Comparison of ENCODE assay signal across 19 cellular contexts in genomic region chr1:163914785-163915413, GRCh38.
DNase-seq lines count a peak whose midpoint lies in the region; ATAC-seq, FAIRE-seq and TF ChIP-seq lines count a peak whose summit lies in the region.
"Had no signal": no experiment of that assay in that cellular context is flagged by ENCODE, and none has a peak within 500 bp of the region (broad histone marks: within the 10 kb centered on the region; RNA-seq: fewer than 3 reads in every experiment).

No MANE protein-coding gene starts in this region.

- H3K36me3 Mint-ChIP-seq in HFFc6 (ENCODE audit: low read depth) = no peaks in the 10 kb centered on the region
- H3K36me3 Mint-ChIP-seq: naive B cell had no signal

- H3K9me3 Mint-ChIP-seq in HFFc6 = no peaks in the 10 kb centered on the region
- H3K9me3 Mint-ChIP-seq: naive B cell had no signal

- H3K4me3 ChIP-seq in HAP-1 = no peak overlapping the region
- H3K4me3 ChIP-seq: cardiac muscle cell had no signal

- DNase-seq in HFFc6 (no peak), NCI-H1694 (lab: John Stamatoyannopoulos, UW) (no peak), HAP-1 (ENCODE audit: low spot score in 2 of 2) (no peak)
- DNase-seq: 8988T; activated naive CD4-positive, alpha-beta T cell treated with anti-CD3 and anti-CD28 coated beads, Interleukin-2, amount 50 U/mL, for 16 hours; Caco-2; glutamatergic neuron; left colon; naive B cell; NCI-H1092 treated with DMSO at 0.1 percent for 48 hours; NCI-H510A treated with DMSO at 0.1 percent for 48 hours; stimulated activated CD4-positive, alpha-beta T cell treated with anti-CD3 and anti-CD28 coated beads, Interleukin-1b, Interleukin-23, amount 100 ng/mL, for 48 hours; T1000 had no signal

- H3K27ac Mint-ChIP-seq in HFFc6 = no peak overlapping the region

- no peaks in the 10 kb centered on the region for H3K9me3 ChIP-seq in HAP-1
- H3K9me3 ChIP-seq: Caco-2 had no signal

- no peaks in the 10 kb centered on the region for H3K4me1 ChIP-seq in HAP-1
- H3K4me1 ChIP-seq: Caco-2 had no signal

- H3K36me3 ChIP-seq in HAP-1 (replicated peaks) = no peaks in the 10 kb centered on the region
- H3K36me3 ChIP-seq: cardiac muscle cell had no signal

- no peaks in the 10 kb centered on the region for H3K27me3 Mint-ChIP-seq in HFFc6 (ENCODE audit: insufficient read depth)
- H3K27me3 Mint-ChIP-seq: naive B cell had no signal

- in situ Hi-C loops in HAP-1 (cut with MboI; ENCODE audit: low sequenced_read_pairs) = no loop called here

- H3K27me3 ChIP-seq in HAP-1 (ENCODE audit: low read depth) = no peaks in the 10 kb centered on the region
- H3K27me3 ChIP-seq: cardiac muscle cell had no signal

- peaks cover 23% of the 10 kb centered on the region for H3K4me1 Mint-ChIP-seq in HFFc6 (ENCODE audit: low read depth)
- H3K4me1 Mint-ChIP-seq: naive B cell had no signal

- no peak overlapping the region for H3K4me3 Mint-ChIP-seq in HFFc6
- H3K4me3 Mint-ChIP-seq: naive B cell had no signal

- FAIRE-seq in A204.1 (lab: Jason Lieb, UNC) = peak; percentile 3

- TF ChIP-seq CTCF in HFFc6 (IDR thresholded peaks at IDR 0.05) = no peak

- ATAC-seq in GM19043 (IDR thresholded peaks at IDR 0.05; ENCODE audit: low read depth, unreplicated experiment) (peak; percentile 74), HG02642 (IDR thresholded peaks at IDR 0.05; ENCODE audit: poor library complexity, unreplicated experiment) (peak; percentile 64), HG03457 (IDR thresholded peaks at IDR 0.05; ENCODE audit: unreplicated experiment) (peak; percentile 47), HG03045 (IDR thresholded peaks at IDR 0.05; ENCODE audit: unreplicated experiment) (no peak)
- ATAC-seq: left colon had no signal
